Comparison of ENCODE assay signal across 8 cellular contexts in the genomic region with DNA sequence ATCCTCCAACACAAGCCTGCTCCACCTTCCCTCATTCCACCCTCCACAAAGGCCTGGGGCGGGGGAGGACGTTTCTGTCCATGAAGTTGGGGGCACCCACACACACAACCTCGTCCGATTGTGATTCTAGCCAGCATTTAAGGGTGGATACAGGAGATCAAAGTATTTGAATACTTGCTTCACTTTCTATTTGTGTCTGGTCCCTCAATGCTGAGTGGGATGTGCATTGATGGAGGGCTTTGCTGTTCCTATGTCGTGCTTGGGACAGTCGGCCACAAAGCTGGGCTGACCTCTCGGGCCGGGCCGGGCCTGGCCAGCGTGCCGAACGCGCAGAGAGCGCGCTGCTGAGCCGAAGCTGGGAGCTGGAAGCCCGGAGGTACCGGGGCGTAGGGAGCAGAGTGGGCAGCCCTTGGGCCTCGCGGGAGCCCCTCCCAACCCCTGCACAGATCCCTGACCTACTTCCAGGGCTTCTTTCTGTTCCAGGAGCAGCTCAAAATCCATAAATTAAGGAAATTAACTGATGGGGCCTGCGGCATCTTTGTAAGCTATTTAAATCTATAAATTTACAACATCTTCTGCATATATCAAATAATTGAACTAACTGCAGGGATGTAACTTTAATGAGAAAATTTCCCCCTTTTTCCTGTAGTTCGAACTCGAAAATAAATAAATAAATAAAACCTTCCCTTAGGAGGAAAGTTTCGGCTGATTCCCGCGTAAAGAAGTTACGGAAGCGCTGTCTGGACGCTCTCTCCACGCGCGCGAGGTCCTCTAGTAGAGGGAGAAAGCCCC. TPM values are rescaled to one million over a fixed set of nuclear protein-coding genes. Genes with fewer than 3 reads are reported as not detected.
A peak's percentile ranks its signal among the peaks of the same experiment; 100 is the strongest.
DNase-seq lines count a peak whose midpoint lies in the region; ATAC-seq and TF ChIP-seq lines count a peak whose summit lies in the region.

No MANE protein-coding gene starts in this region.

- no peak for TF ChIP-seq POLR2A in sigmoid colon (IDR thresholded peaks at IDR 0.05)

- no peaks in the 10 kb centered on the region for H3F3A ChIP-seq in GM23248 (ENCODE audit: insufficient read depth)

- peaks cover 1% of the 10 kb centered on the region for H3K36me3 Mint-ChIP-seq in WTC11

- intact Hi-C loops in heart right ventricle (cut with DNase I) = loop anchor here in 6 of 10 donors (1.0 to 10.0 kb wide), 9 partner anchors 26 to 204 kb away; no protein-coding TSS in a partner anchor
- intact Hi-C loops in sigmoid colon (cut with DNase I) = loop anchor here (2.0 to 5.0 kb wide), 2 partner anchors 74 to 353 kb away; no protein-coding TSS in a partner anchor

- ATAC-seq in WTC11 (peak; percentile 5; the same call in 1 of the 2 replicates), heart right ventricle (peak in 2 of 8 donors; percentile 2 to 29), HG03520 (IDR thresholded peaks at IDR 0.05; ENCODE audit: unreplicated experiment) (no peak), HG03457 (IDR thresholded peaks at IDR 0.05; ENCODE audit: unreplicated experiment) (no peak)

- H3K4me3 ChIP-seq in GM23248 (peak overlapping the region; percentile 87), heart right ventricle (peak overlapping the region; percentile 80 to 93 (median 84)), sigmoid colon (peak overlapping the region; percentile 55 to 95 (median 89))

- H3K27me3 ChIP-seq in GM23248 (replicated peaks; ENCODE audit: insufficient read depth) (no peaks in the 10 kb centered on the region), heart right ventricle (peaks cover 0 to 28% (median 14%) of the 10 kb centered on the region in 7 donors), sigmoid colon (no peaks in the 10 kb centered on the region)

- CTCF ChIA-PET in WTC11 (lab: Charles Lee) = interaction anchor here (0.6 to 2.2 kb wide), 46 partner anchors 8 to 570 kb away, joined by 3 to 53 read pairs (median 4); a partner anchor contains a TSS

- H3K27ac Mint-ChIP-seq in WTC11 = no peak overlapping the region

- peak overlapping the region; percentile 85 for H3K4me2 ChIP-seq in GM23248 (ENCODE audit: unreplicated experiment)

- DNase-seq in GM23248 (peak; percentile 9), WTC11 (ENCODE audit: low spot score) (peak; percentile 54), heart right ventricle (peak in 1 of 2 donors; percentile 54), sigmoid colon (no peak), inferior parietal cortex (ENCODE audit: extremely low spot score) (no peak)
- DNase-seq in stimulated activated CD4-positive, alpha-beta T cell treated with anti-CD3 and anti-CD28 coated beads, Interleukin-1b, Interleukin-23, amount 100 ng/mL, for 48 hours = no peak

- no peak for TF ChIP-seq EP300 in sigmoid colon (IDR thresholded peaks at IDR 0.05)

- H3K9me3 ChIP-seq in GM23248 (ENCODE audit: low read depth) = no peaks in the 10 kb centered on the region
- H3K9me3 ChIP-seq in heart right ventricle = no peaks in the 10 kb centered on the region
- no peaks in the 10 kb centered on the region for H3K9me3 ChIP-seq in sigmoid colon

- peak overlapping the region; percentile 79 for H2AFZ ChIP-seq in GM23248

- H3K4me3 Mint-ChIP-seq in WTC11 = peak overlapping the region; percentile 68

- H3K4me1 Mint-ChIP-seq in WTC11 = peaks cover 37% of the 10 kb centered on the region

- H3K4me1 ChIP-seq in GM23248 (ENCODE audit: insufficient read depth) = peaks cover 8% of the 10 kb centered on the region; the same call in 1 of the 2 replicates
- peaks cover 0 to 34% (median 15%) of the 10 kb centered on the region in 9 donors for H3K4me1 ChIP-seq in heart right ventricle
- peaks cover 0 to 22% (median 18%) of the 10 kb centered on the region in 4 donors for H3K4me1 ChIP-seq in sigmoid colon

- no peaks in the 10 kb centered on the region for H3K9me2 ChIP-seq in GM23248 (ENCODE audit: insufficient read depth)

- POLR2A ChIA-PET in WTC11 (lab: Charles Lee) = interaction anchor here (0.6 to 1.1 kb wide), 5 partner anchors 25 to 1185 kb away, joined by 3 to 8 read pairs (median 4); no protein-coding TSS in a partner anchor

- no peak for TF ChIP-seq CTCF in WTC11 (IDR thresholded peaks at IDR 0.05)
- no peak for TF ChIP-seq CTCF in heart right ventricle (IDR thresholded peaks at IDR 0.05)
- TF ChIP-seq CTCF in sigmoid colon (IDR thresholded peaks at IDR 0.05) = peak in 1 of 4 experiments; percentile 66

- H3K27ac ChIP-seq in GM23248 = peak overlapping the region; percentile 81
- H3K27ac ChIP-seq in heart right ventricle = peak overlapping the region; percentile 90 to 100 (median 98)
- H3K27ac ChIP-seq in sigmoid colon = peak overlapping the region; percentile 94 to 97 (median 96)

- H3K27me3 Mint-ChIP-seq in WTC11 (ENCODE audit: low read depth) = 0 out of 2 replicates have a peak, but pooled peaks cover 3% of the 10 kb centered on the region

- H3K9me3 Mint-ChIP-seq in WTC11 = no peaks in the 10 kb centered on the region

- WGBS in GM23248 (ENCODE audit: low coverage in 1 of 2, low lambda C conversion rate in 2 of 2, missing lambda C conversion rate in 2 of 2), 2 experiments = 39 to 41% methylated on average over 34 of the region's 34 CpGs
- WGBS in heart right ventricle, 2 donors = 18% methylated on average over 34 of the region's 34 CpGs
- 27 to 29% methylated on average over 34 of the region's 34 CpGs for WGBS in sigmoid colon, 2 donors

- H3K79me2 ChIP-seq in GM23248 (ENCODE audit: insufficient read depth) = no peaks in the 10 kb centered on the region

- H3K36me3 ChIP-seq in GM23248 (ENCODE audit: low read depth) (no peaks in the 10 kb centered on the region), heart right ventricle (peaks cover 0 to 5% (median 0%) of the 10 kb centered on the region in 9 donors), sigmoid colon (no peaks in the 10 kb centered on the region)

- no peaks in the 10 kb centered on the region for H4K20me1 ChIP-seq in GM23248 (ENCODE audit: insufficient read depth)

- H3K9ac ChIP-seq in GM23248 = peak overlapping the region; percentile 88

- in situ Hi-C loops in GM23248 (cut with MboI) = loop anchor here (25.0 kb wide), 1 partner anchor 543 kb away; no protein-coding TSS in a partner anchor

TF ChIP-seq in WTC11, 78 proteins besides CTCF, POLR2A, EP300 and RAD21:
- TF ChIP-seq, protein P1, sequence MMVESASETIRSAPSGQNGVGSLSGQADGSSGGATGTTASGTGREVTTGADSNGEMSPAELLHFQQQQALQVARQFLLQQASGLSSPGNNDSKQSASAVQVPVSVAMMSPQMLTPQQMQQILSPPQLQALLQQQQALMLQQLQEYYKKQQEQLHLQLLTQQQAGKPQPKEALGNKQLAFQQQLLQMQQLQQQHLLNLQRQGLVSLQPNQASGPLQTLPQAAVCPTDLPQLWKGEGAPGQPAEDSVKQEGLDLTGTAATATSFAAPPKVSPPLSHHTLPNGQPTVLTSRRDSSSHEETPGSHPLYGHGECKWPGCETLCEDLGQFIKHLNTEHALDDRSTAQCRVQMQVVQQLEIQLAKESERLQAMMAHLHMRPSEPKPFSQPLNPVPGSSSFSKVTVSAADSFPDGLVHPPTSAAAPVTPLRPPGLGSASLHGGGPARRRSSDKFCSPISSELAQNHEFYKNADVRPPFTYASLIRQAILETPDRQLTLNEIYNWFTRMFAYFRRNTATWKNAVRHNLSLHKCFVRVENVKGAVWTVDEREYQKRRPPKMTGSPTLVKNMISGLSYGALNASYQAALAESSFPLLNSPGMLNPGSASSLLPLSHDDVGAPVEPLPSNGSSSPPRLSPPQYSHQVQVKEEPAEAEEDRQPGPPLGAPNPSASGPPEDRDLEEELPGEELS (CRISPR knock-in tag; IDR thresholded peaks at IDR 0.05) = no peak
- TF ChIP-seq, protein P2, sequence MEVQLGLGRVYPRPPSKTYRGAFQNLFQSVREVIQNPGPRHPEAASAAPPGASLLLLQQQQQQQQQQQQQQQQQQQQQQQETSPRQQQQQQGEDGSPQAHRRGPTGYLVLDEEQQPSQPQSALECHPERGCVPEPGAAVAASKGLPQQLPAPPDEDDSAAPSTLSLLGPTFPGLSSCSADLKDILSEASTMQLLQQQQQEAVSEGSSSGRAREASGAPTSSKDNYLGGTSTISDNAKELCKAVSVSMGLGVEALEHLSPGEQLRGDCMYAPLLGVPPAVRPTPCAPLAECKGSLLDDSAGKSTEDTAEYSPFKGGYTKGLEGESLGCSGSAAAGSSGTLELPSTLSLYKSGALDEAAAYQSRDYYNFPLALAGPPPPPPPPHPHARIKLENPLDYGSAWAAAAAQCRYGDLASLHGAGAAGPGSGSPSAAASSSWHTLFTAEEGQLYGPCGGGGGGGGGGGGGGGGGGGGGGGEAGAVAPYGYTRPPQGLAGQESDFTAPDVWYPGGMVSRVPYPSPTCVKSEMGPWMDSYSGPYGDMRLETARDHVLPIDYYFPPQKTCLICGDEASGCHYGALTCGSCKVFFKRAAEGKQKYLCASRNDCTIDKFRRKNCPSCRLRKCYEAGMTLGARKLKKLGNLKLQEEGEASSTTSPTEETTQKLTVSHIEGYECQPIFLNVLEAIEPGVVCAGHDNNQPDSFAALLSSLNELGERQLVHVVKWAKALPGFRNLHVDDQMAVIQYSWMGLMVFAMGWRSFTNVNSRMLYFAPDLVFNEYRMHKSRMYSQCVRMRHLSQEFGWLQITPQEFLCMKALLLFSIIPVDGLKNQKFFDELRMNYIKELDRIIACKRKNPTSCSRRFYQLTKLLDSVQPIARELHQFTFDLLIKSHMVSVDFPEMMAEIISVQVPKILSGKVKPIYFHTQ (CRISPR knock-in tag; IDR thresholded peaks at IDR 0.05) = no peak
- TF ChIP-seq ETV6 (CRISPR knock-in tag; IDR thresholded peaks at IDR 0.05) = no peak
- TF ChIP-seq, protein P3, sequence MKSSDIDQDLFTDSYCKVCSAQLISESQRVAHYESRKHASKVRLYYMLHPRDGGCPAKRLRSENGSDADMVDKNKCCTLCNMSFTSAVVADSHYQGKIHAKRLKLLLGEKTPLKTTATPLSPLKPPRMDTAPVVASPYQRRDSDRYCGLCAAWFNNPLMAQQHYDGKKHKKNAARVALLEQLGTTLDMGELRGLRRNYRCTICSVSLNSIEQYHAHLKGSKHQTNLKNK (CRISPR knock-in tag; IDR thresholded peaks at IDR 0.05) = no peak
- no peak for TF ChIP-seq NFYB (CRISPR knock-in tag; conservative IDR thresholded peaks at IDR 0.05; ENCODE audit: low read depth)
- TF ChIP-seq FOXP1 (CRISPR knock-in tag; IDR thresholded peaks at IDR 0.05; ENCODE audit: borderline replicate concordance) = no peak
- no peak for TF ChIP-seq ZNF219 (CRISPR knock-in tag; IDR thresholded peaks at IDR 0.05; ENCODE audit: borderline replicate concordance)
- no peak for TF ChIP-seq ELF4 (CRISPR knock-in tag; IDR thresholded peaks at IDR 0.05; ENCODE audit: low read depth)
- no peak for TF ChIP-seq ZNF263 (CRISPR knock-in tag; IDR thresholded peaks at IDR 0.05; ENCODE audit: low read depth)
- TF ChIP-seq ZNF423 (CRISPR knock-in tag; IDR thresholded peaks at IDR 0.05) = no peak

RNA-seq across cellular contexts. Expression of a gene that starts 1.9 kb away (rescaled TPM):
- total RNA-seq in GM23248 (2014; rRNA removed; shearing (Covaris generic)) = 105 and 117 TPM in 2 replicates
- polyA plus RNA-seq in GM23248 (2016; fragmentation: Nextera tagmentation; extraction: Ambion mirVana) (7.5 and 8.1 TPM in 2 replicates), heart right ventricle (10 to 100 TPM; 16.0 to 22.5 TPM), sigmoid colon (10 to 100 TPM in 1 of 3 donors, 1 to 10 TPM in 2; 3.0 to 13.9 (median 4.2) TPM)
- total RNA-seq in WTC11 (2021) (32.7 to 41.5 TPM (median 35.5 TPM) in 3 replicates), heart right ventricle (10 to 100 TPM in 1 of 10 donors, 1 to 10 TPM in 9; 3.5 to 18.6 (median 7.2) TPM), sigmoid colon (100 to 1,000 TPM in 1 of 4 donors, 10 to 100 TPM in 3; 52.8 to 132 (median 75.8) TPM)

Comparison
In these comparisons a context has a peak if more than half of its experiments do, and no peak if none do; other contexts are left out.
1. DNase-seq: peak in GM23248 (single experiment) and WTC11 (single experiment); none in sigmoid colon (single experiment), inferior parietal cortex (single experiment) and stimulated activated CD4-positive, alpha-beta T cell treated with anti-CD3 and anti-CD28 coated beads, Interleukin-1b, Interleukin-23, amount 100 ng/mL, for 48 hours (single experiment).
2. Peak in every context shown above with its lines, with median percentiles within 50 percentile points of each other: H3K27ac ChIP-seq and H3K4me3 ChIP-seq.